8 cellular contexts compared by ENCODE assay signal in the genomic region with DNA sequence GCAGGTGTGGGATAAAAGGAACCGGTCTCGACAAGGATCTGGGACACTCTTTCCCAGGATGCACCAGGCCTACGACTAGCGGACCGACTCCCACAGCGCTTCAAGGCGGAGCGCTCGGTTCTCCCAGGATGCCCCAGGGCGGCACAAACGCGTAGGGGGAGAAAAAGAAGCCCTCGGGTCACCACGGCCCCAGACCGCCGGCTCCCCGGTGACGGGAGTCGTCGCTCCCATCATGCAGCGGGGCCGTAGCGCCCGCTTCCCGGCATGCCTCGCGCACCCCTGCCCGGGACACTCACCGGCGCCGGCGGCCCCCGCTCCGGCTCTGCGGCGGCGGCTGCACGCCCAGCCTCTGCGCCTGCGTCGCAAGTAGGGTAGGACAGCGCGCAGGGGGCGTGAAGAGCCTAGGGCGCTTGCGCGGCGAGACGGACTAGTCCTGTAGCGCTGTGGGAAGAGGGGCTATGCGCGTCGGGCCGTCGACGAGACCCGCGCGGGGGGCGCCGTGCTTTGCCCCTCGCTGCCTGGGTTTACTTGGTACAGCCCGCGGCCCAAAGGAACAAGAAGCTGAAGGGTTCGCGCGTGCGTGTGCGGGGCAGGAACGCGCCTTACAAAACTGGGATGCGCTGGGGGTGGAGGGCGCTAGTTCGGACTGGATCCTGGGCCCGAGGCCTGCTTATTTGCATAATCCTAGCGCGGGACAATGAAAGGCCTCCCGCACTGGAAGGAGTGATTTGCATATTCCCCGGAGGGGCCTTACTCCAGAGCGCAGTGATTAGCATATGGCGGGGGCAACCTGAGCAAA.
A peak's percentile ranks its signal among the peaks of the same experiment; 100 is the strongest.
DNase-seq lines count a peak whose midpoint lies in the region; ATAC-seq and TF ChIP-seq lines count a peak whose summit lies in the region.

A gene with protein sequence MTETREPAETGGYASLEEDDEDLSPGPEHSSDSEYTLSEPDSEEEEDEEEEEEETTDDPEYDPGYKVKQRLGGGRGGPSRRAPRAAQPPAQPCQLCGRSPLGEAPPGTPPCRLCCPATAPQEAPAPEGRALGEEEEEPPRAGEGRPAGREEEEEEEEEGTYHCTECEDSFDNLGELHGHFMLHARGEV (minus strand): TSS at position 368 of the 799 bp plus-strand sequence. CDS start 5,325 bp downstream, outside the sequence.

- H3K79me2 ChIP-seq in OCI-LY3 (ENCODE audit: low read length) = peaks cover 24% of the 10 kb centered on the region

- peak within 1 kb of the TSS; percentile 69 for H3K4me3 ChIP-seq in HUES48 (ENCODE audit: low read depth, low read length)
- peak within 1 kb of the TSS; percentile 90 for H3K4me3 ChIP-seq in OCI-LY3 (ENCODE audit: low read length)

- H3K9me3 ChIP-seq in HUES48 (ENCODE audit: control insufficient read depth, insufficient read depth, low read length) = no peaks in the 10 kb centered on the region
- H3K9me3 ChIP-seq in OCI-LY3 (ENCODE audit: insufficient read depth, low read length) = no peaks in the 10 kb centered on the region

- peak; percentile 94 for DNase-seq in D341Med (ENCODE audit: low spot score)
- DNase-seq in activated T-cell treated with anti-CD3 and anti-CD28 coated beads for 24 hours (ENCODE audit: low read depth) = peak; percentile 82
- DNase-seq in epidermal melanocyte (ENCODE audit: insufficient read length, low spot score) = peak; percentile 88
- DNase-seq in middle frontal gyrus (ENCODE audit: extremely low spot score, low spot score) = peak; percentile 80
- peak; percentile 68 to 71 for DNase-seq in stimulated activated CD8-positive, alpha-beta memory T cell treated with anti-CD3 and anti-CD28 coated beads, Interleukin-2, amount 100 ng/mL, for 1 hour (ENCODE audit: low read depth in 2 of 2)

- H3K4me2 ChIP-seq in OCI-LY3 (ENCODE audit: low read length) = peak within 1 kb of the TSS; percentile 91

- no peak for TF ChIP-seq CTCF in OCI-LY3 (IDR thresholded peaks at IDR 0.05; ENCODE audit: low read depth, low read length)

- H3K9ac ChIP-seq in HUES48 (ENCODE audit: low read depth, low read length) (peak within 1 kb of the TSS; percentile 90), OCI-LY3 (ENCODE audit: low read length) (peak within 1 kb of the TSS; percentile 93)

- peak within 1 kb of the TSS; percentile 93 for H2AFZ ChIP-seq in OCI-LY3 (ENCODE audit: low read depth, low read length)

- H3K27ac ChIP-seq in HUES48 (ENCODE audit: low read depth, low read length) (peak within 1 kb of the TSS; percentile 97), OCI-LY3 (ENCODE audit: low read length) (peak within 1 kb of the TSS; percentile 80)

- H3K27me3 ChIP-seq in HUES48 (ENCODE audit: control insufficient read depth, insufficient read depth, low read length) (no peaks in the 10 kb centered on the region), OCI-LY3 (ENCODE audit: low read depth, low read length) (no peaks in the 10 kb centered on the region)

- peak; percentile 73 for ATAC-seq in GM21390 (IDR thresholded peaks at IDR 0.05; ENCODE audit: unreplicated experiment)

- no peaks in the 10 kb centered on the region for H4K20me1 ChIP-seq in OCI-LY3 (ENCODE audit: insufficient read depth, low read length)

- H3K36me3 ChIP-seq in HUES48 (ENCODE audit: control insufficient read depth, insufficient read depth, low read length) (no peaks in the 10 kb centered on the region), OCI-LY3 (replicated peaks; ENCODE audit: low read depth, low read length) (peaks cover 2% of the 10 kb centered on the region)

- H3K4me1 ChIP-seq in HUES48 (ENCODE audit: control insufficient read depth, insufficient read depth, low read length) (peaks cover 6% of the 10 kb centered on the region; the same call in 1 of the 2 replicates), OCI-LY3 (ENCODE audit: low read length) (peaks cover 5% of the 10 kb centered on the region)

Comparison
In these comparisons a context has a peak if more than half of its experiments do, and no peak if none do; other contexts are left out.
1. Peak in every context shown above with its lines: DNase-seq, ATAC-seq, H3K4me3 ChIP-seq and H3K27ac ChIP-seq.